Comparison of ENCODE assay signal across 10 cellular contexts in genomic region chr15:40379853-40380252, GRCh38. TPM values are rescaled to one million over a fixed set of nuclear protein-coding genes. Genes with fewer than 3 reads are reported as not detected.
DNase-seq lines count a peak whose midpoint lies in the region; ATAC-seq, FAIRE-seq and TF ChIP-seq lines count a peak whose summit lies in the region.
"Had no signal": no experiment of that assay in that cellular context is flagged by ENCODE, and none has a peak within 500 bp of the region (broad histone marks: within the 10 kb centered on the region; RNA-seq: fewer than 3 reads in every experiment).

No MANE protein-coding gene starts in this region.

- peaks cover 22% of the 10 kb centered on the region for H3K4me1 ChIP-seq in ACC112 (ENCODE audit: control insufficient read depth, insufficient read depth, low read length, unreplicated experiment)
- H3K4me1 ChIP-seq in body of pancreas = peaks cover 17% of the 10 kb centered on the region
- peaks cover 6 to 43% of the 10 kb centered on the region in 2 donors for H3K4me1 ChIP-seq in left lung
- H3K4me1 ChIP-seq in vagina = peaks cover 24% of the 10 kb centered on the region

- peak; percentile 51 for FAIRE-seq in HTR-8/SVneo (lab: Jason Lieb, UNC)
- FAIRE-seq: D721Med had no signal

- peaks cover 3% of the 10 kb centered on the region for H3K36me3 ChIP-seq in ACC112 (ENCODE audit: insufficient read depth, low read length)
- no peaks in the 10 kb centered on the region for H3K36me3 ChIP-seq in body of pancreas (replicated peaks in 1 of 2; ENCODE audit: insufficient read depth in 1 of 2, low read depth in 2 of 2)
- H3K36me3 ChIP-seq in left lung = no peaks in the 10 kb centered on the region
- no peaks in the 10 kb centered on the region for H3K36me3 ChIP-seq in vagina

- no peak for ATAC-seq in body of pancreas
- peak; percentile 75 for ATAC-seq in left lung

- H3K27me3 ChIP-seq in ACC112 (ENCODE audit: insufficient read depth, low read length) (no peaks in the 10 kb centered on the region), body of pancreas (no peaks in the 10 kb centered on the region), left lung (no peaks in the 10 kb centered on the region), vagina (no peaks in the 10 kb centered on the region)

- H3K27ac ChIP-seq in ACC112 (ENCODE audit: low read depth, low read length) (peak overlapping the region; percentile 70), body of pancreas (no peak overlapping the region), left lung (peak overlapping the region; percentile 21 to 63), vagina (no peak overlapping the region)

- intact Hi-C loops in body of pancreas (cut with DNase I) (no loop called here), left lung (cut with DNase I) (no loop called here), vagina (cut with DNase I) (no loop called here)

- TF ChIP-seq CTCF in body of pancreas (IDR thresholded peaks at IDR 0.05) (no peak), left lung (IDR thresholded peaks at IDR 0.05) (no peak), vagina (IDR thresholded peaks at IDR 0.05) (no peak)

- H3K79me2 ChIP-seq in ACC112 (ENCODE audit: control insufficient read depth, insufficient read depth, low read length, unreplicated experiment) = peaks cover 21% of the 10 kb centered on the region

- peak; percentile 68 for DNase-seq in HTR-8/SVneo (ENCODE audit: insufficient read length, low spot score)
- DNase-seq in body of pancreas = peak; percentile 29 to 71 (median 44)
- DNase-seq in left lung = peak in 1 of 2 donors; percentile 89
- no peak for DNase-seq in NCI-H1930 (lab: John Stamatoyannopoulos, UW)
- DNase-seq in vagina (ENCODE audit: extremely low spot score in 2 of 2) = no peak
- no peak for DNase-seq in T-helper 9 cell
- no peak for DNase-seq in hippocampal formation (lab: John Stamatoyannopoulos, UW)
- DNase-seq: NCI-H446 treated with DMSO at 0.1 percent for 48 hours had no signal

- H3K9me3 ChIP-seq in body of pancreas (no peaks in the 10 kb centered on the region), left lung (no peaks in the 10 kb centered on the region), vagina (no peaks in the 10 kb centered on the region)

- H2AFZ ChIP-seq in ACC112 (ENCODE audit: low read length, unreplicated experiment) = peak overlapping the region; percentile 24

- WGBS in body of pancreas, 2 donors = 39 to 42% methylated on average over 4 of the region's 4 CpGs

- TF ChIP-seq POLR2A in body of pancreas (IDR thresholded peaks at IDR 0.05) = no peak
- TF ChIP-seq POLR2A in vagina (IDR thresholded peaks at IDR 0.05) = no peak

- H3K4me3 ChIP-seq in ACC112 (ENCODE audit: low read depth, low read length) (no peak overlapping the region), body of pancreas (no peak overlapping the region), left lung (no peak overlapping the region), vagina (no peak overlapping the region)

RNA-seq across cellular contexts. Expression of gene KNSTRN, which starts 2.7 kb away (rescaled TPM):
- 1 to 10 TPM; 3.3 to 5.7 TPM for total RNA-seq in body of pancreas
- total RNA-seq in left lung = 10 to 100 TPM; 14.2 to 32.2 TPM
- total RNA-seq in vagina = 13.5 TPM

RNA-seq across cellular contexts. Expression of gene DISP2, which starts 21.8 kb away (rescaled TPM):
- total RNA-seq in body of pancreas = under 1 TPM; under 0.01 to 0.52 TPM
- 1 to 10 TPM in 1 of 2 donors, under 1 TPM in 1; 0.65 to 2.5 TPM for total RNA-seq in left lung
- total RNA-seq in vagina = 0.74 TPM

RNA-seq across cellular contexts. Expression of gene IVD, which starts 25.7 kb away (rescaled TPM):
- total RNA-seq in body of pancreas (10 to 100 TPM; 30.3 to 34.0 TPM), left lung (100 to 1,000 TPM in 1 of 2 donors, 10 to 100 TPM in 1; 61.9 to 104 TPM), vagina (30.4 TPM)

RNA-seq across cellular contexts. Expression of gene PHGR1, which starts 29.0 kb away (rescaled TPM):
- total RNA-seq in body of pancreas (not detected), left lung (not detected), vagina (9.8 TPM)

RNA-seq across cellular contexts. Expression of gene CCDC9B, which starts 39.1 kb away (rescaled TPM):
- 10 to 100 TPM; 17.1 to 26.4 TPM for total RNA-seq in body of pancreas
- total RNA-seq in left lung = 10 to 100 TPM; 31.7 to 65.4 TPM
- 16.0 TPM for total RNA-seq in vagina

Comparison
In these comparisons a context has a peak if more than half of its experiments do, and no peak if none do; other contexts are left out.
1. H3K27ac ChIP-seq: peak in ACC112 (single experiment) and left lung (2 of 2); none in body of pancreas (0 of 4) and vagina (single experiment).
2. DNase-seq: peak in HTR-8/SVneo (single experiment) and body of pancreas (4 of 4); none in NCI-H1930 (0 of 2), vagina (0 of 2), T-helper 9 cell (single experiment) and hippocampal formation (0 of 2).